24 cellular contexts compared by ENCODE assay signal in the genomic region with DNA sequence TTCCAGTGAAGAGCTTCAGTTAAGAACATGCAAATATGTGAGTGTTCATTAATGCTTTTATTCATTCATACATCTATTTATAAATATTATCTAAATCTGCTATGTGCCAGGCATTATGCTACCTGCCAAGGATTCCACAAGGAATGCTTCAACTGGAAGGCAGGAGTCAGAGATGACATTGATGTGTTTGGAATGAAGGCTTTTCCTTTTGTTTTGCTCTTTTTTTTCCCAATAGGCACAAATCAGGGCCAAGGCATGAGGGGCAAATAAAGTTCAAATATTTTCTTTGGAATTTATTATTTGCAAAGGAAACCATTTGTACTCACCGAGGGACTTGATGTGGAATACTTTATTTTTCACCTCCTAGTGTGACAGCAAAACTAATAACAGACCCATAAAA.
DNase-seq lines count a peak whose midpoint lies in the region; FAIRE-seq and TF ChIP-seq lines count a peak whose summit lies in the region.
"Had no signal": no experiment of that assay in that cellular context is flagged by ENCODE, and none has a peak within 500 bp of the region (broad histone marks: within the 10 kb centered on the region; RNA-seq: fewer than 3 reads in every experiment).

No MANE protein-coding gene starts in this region.

- no peaks in the 10 kb centered on the region for H4K20me1 ChIP-seq in GM23248 (ENCODE audit: insufficient read depth)
- no peaks in the 10 kb centered on the region for H4K20me1 ChIP-seq in endothelial cell of umbilical vein (replicated peaks; ENCODE audit: control insufficient read depth, extremely low read depth, insufficient read depth, low read length)
- H4K20me1 ChIP-seq in neural cell (ENCODE audit: insufficient read depth): no peaks in the 10 kb centered on the region
- H4K20me1 ChIP-seq in OCI-LY7 (ENCODE audit: insufficient read depth, low read length): no peaks in the 10 kb centered on the region
- H4K20me1 ChIP-seq: BLaER1 treated with 17β-estradiol and CSF1 and Interleukin-3, amounts not matched to agents 10 nM and 100 nM had no signal

- no peak overlapping the region for H3K27ac ChIP-seq in GM23248
- no peak overlapping the region for H3K27ac ChIP-seq in endothelial cell of umbilical vein (ENCODE audit: insufficient read depth, low read depth, low read length)
- H3K27ac ChIP-seq in neural cell (ENCODE audit: low read length): no peak overlapping the region
- no peak overlapping the region for H3K27ac ChIP-seq in OCI-LY7 (ENCODE audit: low read depth, low read length, poor library complexity, severe bottlenecking)
- H3K27ac ChIP-seq: BLaER1 treated with 17β-estradiol and CSF1 and Interleukin-3, amounts not matched to agents 10 nM and 100 nM had no signal

- no peaks in the 10 kb centered on the region for H3K9me3 Mint-ChIP-seq in T-helper 2 cell treated with Interferon-gamma antibody and Interleukin-4, amounts not matched to agents 5 μg/mL and 100 μg/mL, for 36 hours
- H3K9me3 Mint-ChIP-seq: CD4-positive, alpha-beta memory T cell had no signal

- H3K79me2 ChIP-seq in GM23248 (ENCODE audit: insufficient read depth) (no peaks in the 10 kb centered on the region), endothelial cell of umbilical vein (ENCODE audit: control insufficient read depth, insufficient read depth, low read length) (no peaks in the 10 kb centered on the region), neural cell (replicated peaks; ENCODE audit: insufficient read depth, low read length) (no peaks in the 10 kb centered on the region), OCI-LY7 (ENCODE audit: insufficient read depth, low read depth, low read length) (no peaks in the 10 kb centered on the region)

- POLR2A ChIA-PET in endothelial cell of umbilical vein (lab: Charles Lee): no interaction called here
- POLR2A ChIA-PET in OCI-LY7 (lab: Charles Lee): no interaction called here

- WGBS in GM23248 (ENCODE audit: low coverage in 1 of 2, low lambda C conversion rate in 2 of 2, missing lambda C conversion rate in 2 of 2), 2 experiments: 0 to 2% methylated on average over 1 of the region's 1 CpG

- DNase-seq in GM23248 (no peak), LHCN-M2 (ENCODE audit: low read depth) (peak; percentile 13), endothelial cell of umbilical vein (ENCODE audit: low read depth, low spot score) (peak; percentile 18), OCI-LY7 (ENCODE audit: low spot score) (no peak)
- no peak for DNase-seq in activated CD4-positive, alpha-beta T cell treated with anti-CD3 and anti-CD28 coated beads for 1 hour
- DNase-seq in T-helper 2 cell treated with Interferon-gamma antibody and Interleukin-4, amounts not matched to agents 5 μg/mL and 100 μg/mL, for 36 hours (ENCODE audit: low spot score): no peak
- no peak for DNase-seq in activated naive CD4-positive, alpha-beta T cell treated with anti-CD3 and anti-CD28 coated beads, Interleukin-2, amount 50 U/mL, for 16 hours
- DNase-seq: Caco-2; CD4-positive, alpha-beta memory T cell; DMS 273 treated with DMSO at 0.1 percent for 48 hours; DMS79 treated with DMSO at 0.1 percent for 48 hours; KG1; NCI-H1417 treated with DMSO at 0.1 percent for 48 hours; NCI-H2029; NCI-H345; NCI-H524 treated with DMSO at 0.1 percent for 48 hours; NCI-H82; SW 1271 had no signal

- no peaks in the 10 kb centered on the region for H3K9me1 ChIP-seq in endothelial cell of umbilical vein (replicated peaks; ENCODE audit: control insufficient read depth, extremely low read depth, insufficient read depth, low read length)

- H3K4me2 ChIP-seq in GM23248 (ENCODE audit: unreplicated experiment) (no peak overlapping the region), endothelial cell of umbilical vein (ENCODE audit: insufficient read depth, low read length) (no peak overlapping the region), neural cell (ENCODE audit: low read length) (no peak overlapping the region), OCI-LY7 (ENCODE audit: low read length) (no peak overlapping the region)
- H3K4me2 ChIP-seq: BLaER1 treated with 17β-estradiol and CSF1 and Interleukin-3, amounts not matched to agents 10 nM and 100 nM had no signal

- H3K4me3 ChIP-seq in GM23248: no peak overlapping the region
- no peak overlapping the region for H3K4me3 ChIP-seq in endothelial cell of umbilical vein (replicated peaks in 1 of 3; ENCODE audit: insufficient read depth in 1 of 3, low read depth in 1 of 3, low read length in 3 of 3)
- H3K4me3 ChIP-seq in neural cell (ENCODE audit: low read length): no peak overlapping the region
- H3K4me3 ChIP-seq in OCI-LY7 (ENCODE audit: low read depth, low read length, poor library complexity, severe bottlenecking): no peak overlapping the region
- H3K4me3 ChIP-seq: BLaER1 treated with 17β-estradiol and CSF1 and Interleukin-3, amounts not matched to agents 10 nM and 100 nM; GM12878; HAP-1 had no signal

- CTCF ChIA-PET in endothelial cell of umbilical vein (lab: Charles Lee): interaction anchor here (2.4 kb wide), 1 partner anchor 16 kb away, joined by 8 read pairs; no protein-coding TSS in a partner anchor
- CTCF ChIA-PET in OCI-LY7 (lab: Charles Lee; ENCODE audit: unreplicated experiment): no interaction called here

- no peaks in the 10 kb centered on the region for H3K4me1 ChIP-seq in GM23248 (ENCODE audit: insufficient read depth)
- no peaks in the 10 kb centered on the region for H3K4me1 ChIP-seq in endothelial cell of umbilical vein (ENCODE audit: control insufficient read depth, extremely low read depth, insufficient read depth, low read length)
- H3K4me1 ChIP-seq in OCI-LY7 (ENCODE audit: insufficient read depth, low read length, poor library complexity, severe bottlenecking): no peaks in the 10 kb centered on the region
- H3K4me1 ChIP-seq: BLaER1 treated with 17β-estradiol and CSF1 and Interleukin-3, amounts not matched to agents 10 nM and 100 nM; Caco-2; HAP-1 had no signal

- dilution Hi-C loops in endothelial cell of umbilical vein (cut with MboI; ENCODE audit: extremely low pct_ligation_motif_present, low sequenced_read_pairs): no loop called here

- no peak overlapping the region for H3K27ac Mint-ChIP-seq in T-helper 2 cell treated with Interferon-gamma antibody and Interleukin-4, amounts not matched to agents 5 μg/mL and 100 μg/mL, for 36 hours
- H3K27ac Mint-ChIP-seq: CD4-positive, alpha-beta memory T cell had no signal

- H3K9ac ChIP-seq in GM23248 (no peak overlapping the region), endothelial cell of umbilical vein (replicated peaks; ENCODE audit: extremely low read depth, insufficient read depth, low read length) (no peak overlapping the region), neural cell (ENCODE audit: low read length) (no peak overlapping the region)
- H3K9ac ChIP-seq: BLaER1 treated with 17β-estradiol and CSF1 and Interleukin-3, amounts not matched to agents 10 nM and 100 nM had no signal

- H3K27me3 Mint-ChIP-seq in T-helper 2 cell treated with Interferon-gamma antibody and Interleukin-4, amounts not matched to agents 5 μg/mL and 100 μg/mL, for 36 hours (ENCODE audit: low read depth): no peaks in the 10 kb centered on the region
- H3K27me3 Mint-ChIP-seq: CD4-positive, alpha-beta memory T cell had no signal

- H3K36me3 ChIP-seq in GM23248 (ENCODE audit: low read depth): no peaks in the 10 kb centered on the region
- no peaks in the 10 kb centered on the region for H3K36me3 ChIP-seq in endothelial cell of umbilical vein (ENCODE audit: control insufficient read depth in 2 of 2, extremely low read depth in 1 of 2, insufficient read depth in 2 of 2, low read length in 2 of 2)
- no peaks in the 10 kb centered on the region for H3K36me3 ChIP-seq in neural cell (ENCODE audit: insufficient read depth, low read length)
- H3K36me3 ChIP-seq in OCI-LY7 (ENCODE audit: insufficient read depth, low read length): no peaks in the 10 kb centered on the region
- H3K36me3 ChIP-seq: BLaER1 treated with 17β-estradiol and CSF1 and Interleukin-3, amounts not matched to agents 10 nM and 100 nM; HAP-1 had no signal

- H3K4me3 Mint-ChIP-seq in T-helper 2 cell treated with Interferon-gamma antibody and Interleukin-4, amounts not matched to agents 5 μg/mL and 100 μg/mL, for 36 hours: no peak overlapping the region

- no TSS peak for BruUV-seq in endothelial cell of umbilical vein (replicated peaks; lab: Mats Ljungman, UMichigan)
- no TSS peak for BruUV-seq in OCI-LY7 (replicated peaks; lab: Mats Ljungman, UMichigan)

- H2AFZ ChIP-seq in GM23248: peak overlapping the region; percentile 29; the same call in 1 of the 2 replicates
- no peak overlapping the region for H2AFZ ChIP-seq in endothelial cell of umbilical vein (ENCODE audit: low read depth, low read length)
- H2AFZ ChIP-seq in neural cell (ENCODE audit: low read depth, low read length): no peak overlapping the region
- no peak overlapping the region for H2AFZ ChIP-seq in OCI-LY7 (ENCODE audit: low read length)

- TF ChIP-seq CTCF in endothelial cell of umbilical vein (IDR thresholded peaks at IDR 0.05; ENCODE audit: extremely low read depth in 1 of 2, insufficient read depth in 1 of 2, low read depth in 1 of 2, low read length in 2 of 2) (no peak), neural cell (IDR thresholded peaks at IDR 0.05; ENCODE audit: poor library complexity, severe bottlenecking) (no peak), OCI-LY7 (conservative IDR thresholded peaks at IDR 0.05; ENCODE audit: low read length) (no peak)

- H3K27me3 ChIP-seq in GM23248 (replicated peaks; ENCODE audit: insufficient read depth): no peaks in the 10 kb centered on the region
- H3K27me3 ChIP-seq in endothelial cell of umbilical vein (ENCODE audit: control insufficient read depth in 2 of 2, insufficient read depth in 2 of 2, low read length in 2 of 2): no peaks in the 10 kb centered on the region
- no peaks in the 10 kb centered on the region for H3K27me3 ChIP-seq in neural cell (ENCODE audit: insufficient read depth, low read depth, low read length)
- H3K27me3 ChIP-seq: BLaER1 treated with 17β-estradiol and CSF1 and Interleukin-3, amounts not matched to agents 10 nM and 100 nM had no signal

- no peak for TF ChIP-seq POLR2A in endothelial cell of umbilical vein (IDR thresholded peaks at IDR 0.05; ENCODE audit: low read depth, low read length)

- no peak for FAIRE-seq in endothelial cell of umbilical vein (lab: Jason Lieb, UNC)
- FAIRE-seq: GM12878, HTR-8/SVneo, RCC 7860 had no signal

- no peaks in the 10 kb centered on the region for H3K9me3 ChIP-seq in GM23248 (ENCODE audit: low read depth)
- H3K9me3 ChIP-seq in endothelial cell of umbilical vein (replicated peaks; ENCODE audit: control insufficient read depth, insufficient read depth, low read length): no peaks in the 10 kb centered on the region
- H3K9me3 ChIP-seq in neural cell (ENCODE audit: low read length): no peaks in the 10 kb centered on the region
- H3K9me3 ChIP-seq in OCI-LY7 (ENCODE audit: low read length): no peaks in the 10 kb centered on the region
- H3K9me3 ChIP-seq: BLaER1 treated with 17β-estradiol and CSF1 and Interleukin-3, amounts not matched to agents 10 nM and 100 nM; Caco-2; HAP-1 had no signal

- H3K4me1 Mint-ChIP-seq in T-helper 2 cell treated with Interferon-gamma antibody and Interleukin-4, amounts not matched to agents 5 μg/mL and 100 μg/mL, for 36 hours (ENCODE audit: low read depth): no peaks in the 10 kb centered on the region

- in situ Hi-C loops in GM23248 (cut with MboI): no loop called here

- intact Hi-C loops in endothelial cell of umbilical vein (cut with micrococcal nuclease): no loop called here
- intact Hi-C loops in OCI-LY7 (cut with micrococcal nuclease; ENCODE audit: unreplicated experiment): no loop called here

- peak; percentile 75 for TF ChIP-seq EP300 in neural cell (conservative IDR thresholded peaks at IDR 0.05; ENCODE audit: poor library complexity, severe bottlenecking)

- no peaks in the 10 kb centered on the region for H3K9me2 ChIP-seq in GM23248 (ENCODE audit: insufficient read depth)
- no peaks in the 10 kb centered on the region for H3K9me2 ChIP-seq in neural cell (ENCODE audit: insufficient read depth, low read length)
- no peaks in the 10 kb centered on the region for H3K9me2 ChIP-seq in OCI-LY7 (ENCODE audit: insufficient read depth, low read length)

- H3K36me3 Mint-ChIP-seq in T-helper 2 cell treated with Interferon-gamma antibody and Interleukin-4, amounts not matched to agents 5 μg/mL and 100 μg/mL, for 36 hours (ENCODE audit: low read depth): no peaks in the 10 kb centered on the region
- H3K36me3 Mint-ChIP-seq: CD4-positive, alpha-beta memory T cell had no signal

- no peak for TF ChIP-seq RAD21 in neural cell (conservative IDR thresholded peaks at IDR 0.05)

- H3F3A ChIP-seq in GM23248 (ENCODE audit: insufficient read depth) (no peaks in the 10 kb centered on the region), neural cell (ENCODE audit: insufficient read depth, low read length, poor library complexity, severe bottlenecking) (no peaks in the 10 kb centered on the region)

Comparison
In these comparisons a context has a peak if more than half of its experiments do, and no peak if none do; other contexts are left out.
1. DNase-seq: peak in LHCN-M2 (single experiment) and endothelial cell of umbilical vein (single experiment); none in GM23248 (single experiment), activated CD4-positive, alpha-beta T cell treated with anti-CD3 and anti-CD28 coated beads for 1 hour (single experiment), T-helper 2 cell treated with Interferon-gamma antibody and Interleukin-4, amounts not matched to agents 5 μg/mL and 100 μg/mL, for 36 hours (single experiment), activated naive CD4-positive, alpha-beta T cell treated with anti-CD3 and anti-CD28 coated beads, Interleukin-2, amount 50 U/mL, for 16 hours (single experiment) and OCI-LY7 (single experiment).